14 cellular contexts compared by ENCODE assay signal in genomic region chr3:64341355-64341754, GRCh38.
DNase-seq lines count a peak whose midpoint lies in the region; ATAC-seq and TF ChIP-seq lines count a peak whose summit lies in the region.
"Had no signal": no experiment of that assay in that cellular context is flagged by ENCODE, and none has a peak within 500 bp of the region (broad histone marks: within the 10 kb centered on the region; RNA-seq: fewer than 3 reads in every experiment).

No MANE protein-coding gene starts in this region.

- peak overlapping the region; percentile 96 for H2BK20ac ChIP-seq in IMR-90 (ENCODE audit: low read depth, low read length)

- intact Hi-C loops in IMR-90 (cut with micrococcal nuclease) (loop anchor here (2.0 to 5.0 kb wide), 5 partner anchors 51 to 314 kb away; no protein-coding TSS in a partner anchor), stomach (cut with DNase I; ENCODE audit: low total_unique reads) (no loop called here)

- TF ChIP-seq POLR2A in IMR-90 (IDR thresholded peaks at IDR 0.05; ENCODE audit: low read depth, low read length) (0 out of 2 replicates have a peak, but pooled peaks have one; percentile 18), stomach (IDR thresholded peaks at IDR 0.05) (no peak)

- peak overlapping the region; percentile 41; the same call in 1 of the 2 replicates for H3K9ac ChIP-seq in IMR-90 (ENCODE audit: low read depth, low read length)
- no peak overlapping the region for H3K9ac ChIP-seq in duodenal mucosa (ENCODE audit: low read depth in 1 of 2, low read length in 2 of 2)
- H3K9ac ChIP-seq in mucosa of rectum (ENCODE audit: low read depth in 1 of 2, low read length in 2 of 2): no peak overlapping the region

- POLR2A ChIA-PET in IMR-90 (lab: Charles Lee; ENCODE audit: unreplicated experiment): no interaction called here

- H3K4me1 ChIP-seq in IMR-90 (ENCODE audit: control insufficient read depth, insufficient read depth, low read length) (peaks cover 34% of the 10 kb centered on the region), duodenal mucosa (ENCODE audit: control insufficient read depth in 1 of 2, insufficient read depth in 2 of 2, low read length in 2 of 2) (peaks cover 0 to 12% of the 10 kb centered on the region in 2 donors), mucosa of rectum (ENCODE audit: control insufficient read depth in 2 of 2, insufficient read depth in 2 of 2, low read length in 2 of 2) (peaks cover 0 to 2% of the 10 kb centered on the region in 2 donors), stomach (peaks cover 10 to 43% (median 30%) of the 10 kb centered on the region in 4 donors)

- in situ Hi-C loops in IMR-90 (cut with MboI; ENCODE audit: low sequenced_read_pairs): no loop called here

- H3K23ac ChIP-seq in IMR-90 (ENCODE audit: low read depth, low read length): peak overlapping the region; percentile 77

- peak overlapping the region; percentile 96 for H3K4me2 ChIP-seq in IMR-90 (ENCODE audit: low read depth, low read length)

- H2BK15ac ChIP-seq in IMR-90 (ENCODE audit: low read depth, low read length): peak overlapping the region; percentile 92; the same call in 2 of the 3 replicates

- no peaks in the 10 kb centered on the region for H4K20me1 ChIP-seq in IMR-90 (ENCODE audit: insufficient read depth, low read length)

- TF ChIP-seq CTCF in IMR-90 (conservative IDR thresholded peaks at IDR 0.05; ENCODE audit: low read depth, low read length): no peak
- no peak for TF ChIP-seq CTCF in stomach (IDR thresholded peaks at IDR 0.05)

- peak overlapping the region; percentile 93 for H3K4ac ChIP-seq in IMR-90 (ENCODE audit: low read depth, low read length)

- no peak for TF ChIP-seq EP300 in stomach (IDR thresholded peaks at IDR 0.05)

- peak overlapping the region; percentile 82 for H4K5ac ChIP-seq in IMR-90 (ENCODE audit: low read depth, low read length)

- no peaks in the 10 kb centered on the region for H3K9me3 ChIP-seq in IMR-90 (ENCODE audit: control insufficient read depth, insufficient read depth, low read length)
- no peaks in the 10 kb centered on the region for H3K9me3 ChIP-seq in duodenal mucosa (ENCODE audit: control insufficient read depth in 1 of 2, low read length in 2 of 2)
- H3K9me3 ChIP-seq in mucosa of rectum (ENCODE audit: control insufficient read depth in 2 of 2, low read length in 2 of 2): no peaks in the 10 kb centered on the region
- H3K9me3 ChIP-seq in stomach: no peaks in the 10 kb centered on the region
- H3K9me3 ChIP-seq: tibial nerve had no signal

- no TSS peak for BruUV-seq in IMR-90 (replicated peaks; lab: Mats Ljungman, UMichigan)

- TF ChIP-seq RAD21 in IMR-90 (IDR thresholded peaks at IDR 0.05; ENCODE audit: low read length): no peak

- no peak overlapping the region for H3K4me3 ChIP-seq in IMR-90 (ENCODE audit: insufficient read depth, low read depth, low read length)
- H3K4me3 ChIP-seq in duodenal mucosa (ENCODE audit: low read depth in 1 of 2, low read length in 2 of 2): no peak overlapping the region
- no peak overlapping the region for H3K4me3 ChIP-seq in mucosa of rectum (ENCODE audit: low read length in 2 of 2)
- no peak overlapping the region for H3K4me3 ChIP-seq in stomach
- H3K4me3 ChIP-seq: tibial nerve had no signal

- H3K36me3 ChIP-seq in IMR-90 (ENCODE audit: control insufficient read depth, insufficient read depth, low read length) (no peaks in the 10 kb centered on the region), duodenal mucosa (ENCODE audit: control insufficient read depth in 1 of 2, insufficient read depth in 2 of 2, low read length in 2 of 2) (no peaks in the 10 kb centered on the region), mucosa of rectum (ENCODE audit: control insufficient read depth in 2 of 2, insufficient read depth in 2 of 2, low read length in 2 of 2) (no peaks in the 10 kb centered on the region), stomach (no peaks in the 10 kb centered on the region)
- H3K36me3 ChIP-seq: tibial nerve had no signal

- peak overlapping the region; percentile 91 for H2BK120ac ChIP-seq in IMR-90 (ENCODE audit: low read depth, low read length)

- ATAC-seq in IMR-90 (ENCODE audit: low read depth): no peak

- peaks cover 23% of the 10 kb centered on the region for H3K9me1 ChIP-seq in IMR-90 (ENCODE audit: insufficient read depth, low read length)

- peak overlapping the region; percentile 93 for H3K27ac ChIP-seq in IMR-90 (ENCODE audit: insufficient read depth, low read length)
- peak overlapping the region; percentile 23 for H3K27ac ChIP-seq in duodenal mucosa (ENCODE audit: low read depth, low read length)
- H3K27ac ChIP-seq in mucosa of rectum (ENCODE audit: low read depth in 2 of 2, low read length in 2 of 2): peak overlapping the region; percentile 43 to 50
- peak overlapping the region; percentile 43 to 79 (median 63) for H3K27ac ChIP-seq in stomach
- H3K27ac ChIP-seq: tibial nerve had no signal

- CTCF ChIA-PET in IMR-90 (lab: Yijun Ruan, JAX): interaction anchor here (1.2 kb wide), 1 partner anchor 9 kb away, joined by 3 read pairs; no protein-coding TSS in a partner anchor

- H2AK9ac ChIP-seq in IMR-90 (replicated peaks; ENCODE audit: low read depth, low read length, poor library complexity): peak overlapping the region; percentile 83

- H3K18ac ChIP-seq in IMR-90 (ENCODE audit: low read depth, low read length): peak overlapping the region; percentile 78

- H3K56ac ChIP-seq in IMR-90 (ENCODE audit: extremely low read depth, insufficient read depth, low read length): peak overlapping the region; percentile 69

- H3K27me3 ChIP-seq in IMR-90 (ENCODE audit: control insufficient read depth, insufficient read depth, low read length): no peaks in the 10 kb centered on the region
- H3K27me3 ChIP-seq in duodenal mucosa (ENCODE audit: control insufficient read depth in 1 of 2, insufficient read depth in 2 of 2, low read length in 2 of 2): no peaks in the 10 kb centered on the region
- no peaks in the 10 kb centered on the region for H3K27me3 ChIP-seq in mucosa of rectum (ENCODE audit: control insufficient read depth in 2 of 2, insufficient read depth in 2 of 2, low read length in 2 of 2)
- H3K27me3 ChIP-seq in stomach: no peaks in the 10 kb centered on the region
- H3K27me3 ChIP-seq: tibial nerve had no signal

- H3K79me1 ChIP-seq in IMR-90 (ENCODE audit: low read depth in 1 of 2, low read length in 2 of 2): peaks cover 0 to 37% of the 10 kb centered on the region in 2 experiments; a peak in 2 of 4 replicates

- dilution Hi-C loops in IMR-90 (cut with HindIII; ENCODE audit: low sequenced_read_pairs, unreplicated experiment): no loop called here

- peak overlapping the region; percentile 77 for H2AFZ ChIP-seq in IMR-90 (replicated peaks; ENCODE audit: low read length, poor library complexity)

- DNase-seq in IMR-90: peak; percentile 56
- no peak for DNase-seq in stomach
- DNase-seq in activated CD4-positive, alpha-beta T cell treated with anti-CD3 and anti-CD28 coated beads, Interleukin-2, amount 50 U/mL, for 4 hours: no peak
- DNase-seq in activated CD4-positive, CD25-positive, alpha-beta regulatory T cell treated with anti-CD3 and anti-CD28 coated beads, Interleukin-2, amount 50 U/mL, for 72 hours: no peak
- DNase-seq in DMS53 (lab: John Stamatoyannopoulos, UW): no peak
- DNase-seq in retina: no peak
- DNase-seq: amygdala; midbrain; MV-4-11; Right ventricle myocardium superior; stimulated activated CD8-positive, alpha-beta memory T cell treated with anti-CD3 and anti-CD28 coated beads, Interleukin-4, amount 100 ng/mL, for 48 hours had no signal

- peak overlapping the region; percentile 91 for H2AK5ac ChIP-seq in IMR-90 (ENCODE audit: low read depth, low read length)

- H4K91ac ChIP-seq in IMR-90 (ENCODE audit: insufficient read depth, low read depth, low read length): peak overlapping the region; percentile 97

- peak overlapping the region; percentile 73 to 91 for H4K8ac ChIP-seq in IMR-90 (ENCODE audit: low read depth in 2 of 2, low read length in 2 of 2)

- peak overlapping the region; percentile 93 for H3K14ac ChIP-seq in IMR-90 (replicated peaks; ENCODE audit: low read depth, low read length)

- peak overlapping the region; percentile 98 for H2BK5ac ChIP-seq in IMR-90 (ENCODE audit: low read depth, low read length, poor library complexity, severe bottlenecking)

TF ChIP-seq in IMR-90, 13 proteins besides CTCF, POLR2A, EP300 and RAD21:
- TF ChIP-seq CEBPB (IDR thresholded peaks at IDR 0.05; ENCODE audit: low read depth, low read length) (no peak), SMC3 (IDR thresholded peaks at IDR 0.05; ENCODE audit: low read depth, low read length) (no peak), CHD1 (IDR thresholded peaks at IDR 0.05; ENCODE audit: low read depth, low read length) (no peak), MAFK (IDR thresholded peaks at IDR 0.05; ENCODE audit: low read depth, low read length) (no peak), BHLHE40 (IDR thresholded peaks at IDR 0.05; ENCODE audit: low read depth, low read length) (no peak), FOS (IDR thresholded peaks at IDR 0.05; ENCODE audit: low read depth, low read length) (peak; percentile 51; the same call in 1 of the 2 replicates), ELK1 (IDR thresholded peaks at IDR 0.05; ENCODE audit: borderline replicate concordance, low read depth, low read length) (no peak), NFE2L2 (IDR thresholded peaks at IDR 0.05; ENCODE audit: low read depth, low read length) (no peak), RFX5 (IDR thresholded peaks at IDR 0.05; ENCODE audit: low read depth, low read length) (no peak)

Comparison
In these comparisons a context has a peak if more than half of its experiments do, and no peak if none do; other contexts are left out.
1. H3K27ac ChIP-seq: peak in every context shown above with its lines; median percentile 93 in IMR-90; 63 in stomach; 46 in mucosa of rectum; 23 in duodenal mucosa.